10 cellular contexts compared by ENCODE assay signal in genomic region chr1:89311757-89312156, GRCh38.
DNase-seq lines count a peak whose midpoint lies in the region; TF ChIP-seq lines count a peak whose summit lies in the region.
"Had no signal": no experiment of that assay in that cellular context is flagged by ENCODE, and none has a peak within 500 bp of the region (broad histone marks: within the 10 kb centered on the region; RNA-seq: fewer than 3 reads in every experiment).

No MANE protein-coding gene starts in this region.

- no peak overlapping the region for H3K9ac ChIP-seq in NT2/D1 (ENCODE audit: insufficient read length, low read depth)

- DNase-seq in T-helper 1 cell, result no peak
- DNase-seq in NT2/D1 (ENCODE audit: low read depth, low spot score), result peak; percentile 8
- peak; percentile 18 for DNase-seq in fibroblast of pulmonary artery (ENCODE audit: low read depth)
- DNase-seq in stimulated activated CD8-positive, alpha-beta memory T cell treated with anti-CD3 and anti-CD28 coated beads, Interleukin-12 subunit alpha, Interleukin-12 subunit beta, amount 100 ng/mL, for 4 hours (ENCODE audit: low read depth), result peak; percentile 2
- DNase-seq in stimulated activated naive CD4-positive, alpha-beta T cell treated with Interleukin-2 at 50 U/mL for 16 hours (lab: John Stamatoyannopoulos, UW), result no peak
- no peak for DNase-seq in pons (ENCODE audit: low spot score)
- no peak for DNase-seq in middle frontal gyrus (ENCODE audit: extremely low spot score, low spot score)
- DNase-seq: foreskin fibroblast, pancreas had no signal

- peaks cover 43% of the 10 kb centered on the region for H3K4me1 Mint-ChIP-seq in T-helper 1 cell treated with Interleukin-12 subunit alpha and Interleukin-12 subunit beta and Interleukin-4 antibody, amounts not matched to agents 30 μg/mL and 1 μg/mL, for 36 hours (ENCODE audit: low read depth)

- no peak for TF ChIP-seq CTCF in fibroblast of pulmonary artery (IDR thresholded peaks at IDR 0.05; ENCODE audit: low read length, missing control alignments)

- peak overlapping the region; percentile 72 for H3K4me3 Mint-ChIP-seq in T-helper 1 cell treated with Interleukin-12 subunit alpha and Interleukin-12 subunit beta and Interleukin-4 antibody, amounts not matched to agents 30 μg/mL and 1 μg/mL, for 36 hours

- H3K36me3 ChIP-seq in NT2/D1 (ENCODE audit: insufficient read depth, insufficient read length, low read length), result no peaks in the 10 kb centered on the region
- H3K36me3 ChIP-seq: pancreas had no signal

- H3K36me3 Mint-ChIP-seq in T-helper 1 cell treated with Interleukin-12 subunit alpha and Interleukin-12 subunit beta and Interleukin-4 antibody, amounts not matched to agents 30 μg/mL and 1 μg/mL, for 36 hours (ENCODE audit: low read depth), result peaks cover 33% of the 10 kb centered on the region

- no peaks in the 10 kb centered on the region for H3K27me3 ChIP-seq in NT2/D1 (ENCODE audit: insufficient read depth, insufficient read length)
- H3K27me3 ChIP-seq: pancreas had no signal

- no peaks in the 10 kb centered on the region for H3K4me1 ChIP-seq in NT2/D1 (ENCODE audit: insufficient read depth, insufficient read length)
- H3K4me1 ChIP-seq: pancreas had no signal

- peaks cover 35% of the 10 kb centered on the region for H3K9me3 Mint-ChIP-seq in T-helper 1 cell treated with Interleukin-12 subunit alpha and Interleukin-12 subunit beta and Interleukin-4 antibody, amounts not matched to agents 30 μg/mL and 1 μg/mL, for 36 hours

- H3K27me3 Mint-ChIP-seq in T-helper 1 cell treated with Interleukin-12 subunit alpha and Interleukin-12 subunit beta and Interleukin-4 antibody, amounts not matched to agents 30 μg/mL and 1 μg/mL, for 36 hours (ENCODE audit: low read depth), result no peaks in the 10 kb centered on the region

- H3K9me3 ChIP-seq in NT2/D1 (ENCODE audit: insufficient read depth, low read length), result peaks cover 16% of the 10 kb centered on the region; the same call in 1 of the 2 replicates
- H3K9me3 ChIP-seq: pancreas had no signal

- H3K4me3 ChIP-seq in NT2/D1 (ENCODE audit: insufficient read length, low read depth), result no peak overlapping the region
- H3K4me3 ChIP-seq in fibroblast of pulmonary artery (replicated peaks; ENCODE audit: low read depth, low read length), result no peak overlapping the region
- H3K4me3 ChIP-seq: pancreas had no signal

- peak overlapping the region; percentile 97 for H3K27ac Mint-ChIP-seq in T-helper 1 cell treated with Interleukin-12 subunit alpha and Interleukin-12 subunit beta and Interleukin-4 antibody, amounts not matched to agents 30 μg/mL and 1 μg/mL, for 36 hours

Comparison
In these comparisons a context has a peak if more than half of its experiments do, and no peak if none do; other contexts are left out.
1. DNase-seq: peak in NT2/D1 (single experiment), fibroblast of pulmonary artery (single experiment) and stimulated activated CD8-positive, alpha-beta memory T cell treated with anti-CD3 and anti-CD28 coated beads, Interleukin-12 subunit alpha, Interleukin-12 subunit beta, amount 100 ng/mL, for 4 hours (single experiment); none in T-helper 1 cell (0 of 5), stimulated activated naive CD4-positive, alpha-beta T cell treated with Interleukin-2 at 50 U/mL for 16 hours (single experiment), pons (single experiment) and middle frontal gyrus (single experiment).